In genomic region chr11:111714522-111714921, GRCh38 we compare ENCODE assay signal across 1 cellular context.
TF ChIP-seq lines count a peak whose summit lies in the region.

No MANE protein-coding gene starts in this region.

TF ChIP-seq in GM12878, 131 proteins besides CTCF, POLR2A, EP300 and RAD21:
- TF ChIP-seq EZH2 (IDR thresholded peaks at IDR 0.05; ENCODE audit: borderline replicate concordance, control insufficient read depth, low read depth, low read length): no peak
- peak; percentile 89 for TF ChIP-seq PAX5 (IDR thresholded peaks at IDR 0.05; ENCODE audit: borderline replicate concordance, low read depth, low read length)
- TF ChIP-seq YY1 (IDR thresholded peaks at IDR 0.05; ENCODE audit: low read depth, low read length): 0 out of 2 replicates have a peak, but pooled peaks have one; percentile 10
